Comparison of ENCODE assay signal across 7 cellular contexts in genomic region chr6:75210885-75211739, GRCh38. TPM values are rescaled to one million over a fixed set of nuclear protein-coding genes. Genes with fewer than 3 reads are reported as not detected.
DNase-seq lines count a peak whose midpoint lies in the region; ATAC-seq, FAIRE-seq and TF ChIP-seq lines count a peak whose summit lies in the region.

No MANE protein-coding gene starts in this region.

- H3K27ac ChIP-seq in brain microvascular endothelial cell (no peak overlapping the region), HepG2 (ENCODE audit: extremely low read length, insufficient read depth, low read length) (no peak overlapping the region), tibial artery (no peak overlapping the region)

- 0 out of 2 replicates have a peak, but pooled peaks have one; percentile 12 for TF ChIP-seq RAD21 in HepG2 (CRISPR knock-in tag; IDR thresholded peaks at IDR 0.05)

- 15% methylated on average over 10 of the region's 10 CpGs for WGBS in HepG2 (ENCODE audit: low lambda C conversion rate)

- H3K4me2 ChIP-seq in HepG2 (ENCODE audit: low read depth, low read length), result no peak overlapping the region

- POLR2A ChIA-PET in HepG2 (lab: Yijun Ruan, JAX), result no interaction called here

- TF ChIP-seq POLR2A in HepG2 (IDR thresholded peaks at IDR 0.05; ENCODE audit: insufficient read depth in 1 of 2, low read depth in 2 of 2, low read length in 2 of 2), result no peak

- TF ChIP-seq CTCF in brain microvascular endothelial cell (IDR thresholded peaks at IDR 0.05; ENCODE audit: low read depth, low read length, missing control alignments) (peak; percentile 59), HepG2 (CRISPR knock-in tag; IDR thresholded peaks at IDR 0.05) (peak; percentile 61), tibial artery (IDR thresholded peaks at IDR 0.05) (peak; percentile 71 to 74)

- no peak overlapping the region for H3K9ac ChIP-seq in HepG2 (ENCODE audit: insufficient read depth, low read depth, low read length)

- intact Hi-C loops in HepG2 (cut with micrococcal nuclease; ENCODE audit: unreplicated experiment) (loop anchor here (2.0 kb wide), 1 partner anchor 20 kb away; no protein-coding TSS in a partner anchor), tibial artery (cut with DNase I; ENCODE audit: low total_unique reads) (loop anchor here (5.0 to 10.0 kb wide), 3 partner anchors 1119 to 1469 kb away; no protein-coding TSS in a partner anchor)

- H4K20me1 ChIP-seq in HepG2 (ENCODE audit: insufficient read depth, low read length), result no peaks in the 10 kb centered on the region

- ATAC-seq in HepG2, result no peak

- no peaks in the 10 kb centered on the region for H3K79me2 ChIP-seq in HepG2 (ENCODE audit: insufficient read depth, low read length)

- in situ Hi-C loops in G401 (cut with HindIII; ENCODE audit: low sequenced_read_pairs) (no loop called here), brain microvascular endothelial cell (cut with HindIII; ENCODE audit: low pct_ligation_motif_present, low sequenced_read_pairs) (no loop called here), HepG2 (cut with HindIII; ENCODE audit: extremely low pct_ligation_motif_present, low pct_unique_long_range_greater_than_20kb) (loop anchor here (25.0 kb wide), 4 partner anchors 624 to 1474 kb away; no protein-coding TSS in a partner anchor)

- TF ChIP-seq EP300 in HepG2 (IDR thresholded peaks at IDR 0.05; ENCODE audit: low read depth in 2 of 2, low read length in 2 of 2) (no peak), HepG2 (CRISPR knock-in tag; IDR thresholded peaks at IDR 0.05; ENCODE audit: borderline replicate concordance) (no peak)

- DNase-seq in G401 (ENCODE audit: low spot score), result peak; percentile 74
- peak; percentile 66 for DNase-seq in LHCN-M2 (ENCODE audit: low read depth)
- DNase-seq in RPMI7951 (ENCODE audit: low read depth), result peak; percentile 61
- peak; percentile 68 for DNase-seq in brain microvascular endothelial cell
- peak; percentile 37 for DNase-seq in HepG2 (ENCODE audit: low spot score)
- peak in 1 of 2 donors; percentile 57 for DNase-seq in tibial artery
- no peak for DNase-seq in NCI-H226

- H3K27me3 ChIP-seq in brain microvascular endothelial cell (replicated peaks), result no peaks in the 10 kb centered on the region
- H3K27me3 ChIP-seq in HepG2 (ENCODE audit: control insufficient read depth in 1 of 2, insufficient read depth in 2 of 2, low read length in 2 of 2), result peaks cover 3 to 27% of the 10 kb centered on the region in 2 experiments; a peak in 4 of 5 replicates
- no peaks in the 10 kb centered on the region for H3K27me3 ChIP-seq in tibial artery

- H3K4me1 ChIP-seq in HepG2 (ENCODE audit: insufficient read depth, low read length) (no peaks in the 10 kb centered on the region; the same call in 1 of the 2 replicates), tibial artery (peaks cover 0 to 17% (median 4%) of the 10 kb centered on the region in 4 donors)

- H2AFZ ChIP-seq in HepG2 (ENCODE audit: low read length), result no peak overlapping the region

- no TSS peak for BruUV-seq in HepG2 (replicated peaks; lab: Mats Ljungman, UMichigan)

- H3K4me3 ChIP-seq in brain microvascular endothelial cell (ENCODE audit: low read depth, low read length) (no peak overlapping the region), HepG2 (replicated peaks in 1 of 3; ENCODE audit: insufficient read depth in 1 of 3, low read depth in 2 of 3, low read length in 3 of 3) (no peak overlapping the region), tibial artery (no peak overlapping the region)

- FAIRE-seq in HepG2 (lab: Jason Lieb, UNC), result no peak

- H3K9me3 ChIP-seq in HepG2 (ENCODE audit: low read length) (no peaks in the 10 kb centered on the region), tibial artery (no peaks in the 10 kb centered on the region)

- no peaks in the 10 kb centered on the region for H3K36me3 ChIP-seq in brain microvascular endothelial cell (replicated peaks)
- no peaks in the 10 kb centered on the region for H3K36me3 ChIP-seq in HepG2 (replicated peaks in 1 of 2; ENCODE audit: control insufficient read depth in 1 of 2, insufficient read depth in 2 of 2, low read length in 2 of 2)
- no peaks in the 10 kb centered on the region for H3K36me3 ChIP-seq in tibial artery

- CTCF ChIA-PET in HepG2 (lab: Yijun Ruan, JAX; ENCODE audit: low intra/inter-chr PET ratio, low total read pairs), result interaction anchor here (0.8 to 1.8 kb wide), 3 partner anchors 316 to 1472 kb away, joined by 5 to 6 read pairs (median 6); no protein-coding TSS in a partner anchor

TF ChIP-seq in HepG2, 621 proteins besides CTCF, POLR2A, EP300 and RAD21:
- TF ChIP-seq SMC3 (IDR thresholded peaks at IDR 0.05; ENCODE audit: low read length) (peak; percentile 49), STAG1 (CRISPR knock-in tag; IDR thresholded peaks at IDR 0.05) (peak; percentile 42; the same call in 1 of the 2 replicates), SMARCE1 (IDR thresholded peaks at IDR 0.05; ENCODE audit: borderline replicate concordance) (no peak)
- TF ChIP-seq, protein P1, sequence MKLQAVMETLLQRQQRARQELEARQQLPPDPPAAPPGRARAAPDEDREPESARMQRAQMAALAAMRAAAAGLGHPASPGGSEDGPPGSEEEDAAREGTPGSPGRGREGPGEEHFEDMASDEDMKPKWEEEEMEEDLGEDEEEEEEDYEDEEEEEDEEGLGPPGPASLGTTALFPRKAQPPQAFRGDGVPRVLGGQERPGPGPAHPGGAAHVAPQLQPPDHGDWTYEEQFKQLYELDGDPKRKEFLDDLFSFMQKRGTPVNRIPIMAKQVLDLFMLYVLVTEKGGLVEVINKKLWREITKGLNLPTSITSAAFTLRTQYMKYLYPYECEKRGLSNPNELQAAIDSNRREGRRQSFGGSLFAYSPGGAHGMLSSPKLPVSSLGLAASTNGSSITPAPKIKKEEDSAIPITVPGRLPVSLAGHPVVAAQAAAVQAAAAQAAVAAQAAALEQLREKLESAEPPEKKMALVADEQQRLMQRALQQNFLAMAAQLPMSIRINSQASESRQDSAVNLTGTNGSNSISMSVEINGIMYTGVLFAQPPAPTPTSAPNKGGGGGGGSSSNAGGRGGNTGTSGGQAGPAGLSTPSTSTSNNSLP (IDR thresholded peaks at IDR 0.05; ENCODE audit: low read depth, low read length), result peak; percentile 67

RNA-seq across cellular contexts. Expression of gene COL12A1, which starts 5.3 kb away (rescaled TPM):
- not detected in 2 replicates for total RNA-seq in G401 (2014; rRNA removed; shearing (Covaris generic))
- 29.0 and 31.5 TPM in 2 replicates for total RNA-seq in LHCN-M2 (2014; rRNA removed)
- polyA plus RNA-seq in LHCN-M2 (2012), result 23.4 TPM
- 25.9 and 28.7 TPM in 2 replicates for total RNA-seq in RPMI7951 (2014; rRNA removed; shearing (Covaris generic))
- total RNA-seq in HepG2 (2016; rRNA removed; fragmentation: Illumina TruSeq; extraction: Trizol), result 0.02 TPM in 1 of 2 replicates, not detected in the other
- not detected in 2 replicates for total RNA-seq in HepG2 (2016; cell fraction: cytosol; rRNA removed; fragmentation: Illumina TruSeq; extraction: Trizol; ENCODE audit: low read depth)
- total RNA-seq in HepG2 (2016; cell fraction: insoluble cytoplasmic fraction; rRNA removed; fragmentation: Illumina TruSeq; extraction: Trizol), result not detected in 2 replicates
- total RNA-seq in HepG2 (2016; cell fraction: membrane; rRNA removed; fragmentation: Illumina TruSeq; extraction: Trizol), result not detected in 2 replicates
- 0.06 TPM in 1 of 2 replicates, not detected in the other for total RNA-seq in HepG2 (2016; cell fraction: nucleus; rRNA removed; fragmentation: Illumina TruSeq; extraction: Trizol)
- 0.20 TPM in 1 of 2 replicates, not detected in the other for polyA plus RNA-seq in HepG2 (2011; rRNA removed)
- 0.01 TPM in 1 of 2 replicates, not detected in the other for polyA plus RNA-seq in HepG2 (2011; cell fraction: cytosol; rRNA removed)
- 0.07 TPM in 1 of 2 replicates, not detected in the other for polyA plus RNA-seq in HepG2 (2011; cell fraction: nucleus; rRNA removed)
- 0.01 TPM in 1 of 2 replicates, not detected in the other for polyA plus RNA-seq in HepG2 (2012)
- polyA plus RNA-seq in HepG2 (2016; cell fraction: cytosol; fragmentation: Illumina TruSeq; extraction: Trizol; ENCODE audit: low read depth), result not detected in 2 replicates
- not detected in 2 replicates for polyA plus RNA-seq in HepG2 (2016; cell fraction: insoluble cytoplasmic fraction; fragmentation: Illumina TruSeq; extraction: Trizol; ENCODE audit: low read depth)
- not detected in 2 replicates for polyA plus RNA-seq in HepG2 (2016; cell fraction: membrane; fragmentation: Illumina TruSeq; extraction: Trizol; ENCODE audit: low read depth)
- polyA plus RNA-seq in HepG2 (2016; cell fraction: nucleus; fragmentation: Illumina TruSeq; extraction: Trizol; ENCODE audit: insufficient read depth, low read depth), result 0.12 TPM in 1 of 2 replicates, not detected in the other
- polyA minus RNA-seq in HepG2 (2011; rRNA and poly(A)+ RNA removed; ENCODE audit: low replicate concordance), result 328 TPM in 1 of 2 replicates, not detected in the other
- 0.79 and 2.3 TPM in 2 replicates for polyA minus RNA-seq in HepG2 (2011; cell fraction: cytosol; rRNA and poly(A)+ RNA removed)
- polyA minus RNA-seq in HepG2 (2011; cell fraction: nucleus; rRNA and poly(A)+ RNA removed), result 0.12 and 0.77 TPM in 2 replicates

RNA-seq across cellular contexts. Expression of gene COX7A2, which starts 32.5 kb away (rescaled TPM):
- 157 and 189 TPM in 2 replicates for total RNA-seq in G401 (2014; rRNA removed; shearing (Covaris generic))
- total RNA-seq in LHCN-M2 (2014; rRNA removed) (505 and 1,196 TPM in 2 replicates), HepG2 (2016; rRNA removed; fragmentation: Illumina TruSeq; extraction: Trizol) (481 and 556 TPM in 2 replicates)
- polyA plus RNA-seq in LHCN-M2 (2012), result 729 TPM
- 406 and 478 TPM in 2 replicates for total RNA-seq in RPMI7951 (2014; rRNA removed; shearing (Covaris generic))
- total RNA-seq in HepG2 (2016; cell fraction: cytosol; rRNA removed; fragmentation: Illumina TruSeq; extraction: Trizol; ENCODE audit: low read depth), result 280 and 328 TPM in 2 replicates
- 517 and 605 TPM in 2 replicates for total RNA-seq in HepG2 (2016; cell fraction: insoluble cytoplasmic fraction; rRNA removed; fragmentation: Illumina TruSeq; extraction: Trizol)
- total RNA-seq in HepG2 (2016; cell fraction: membrane; rRNA removed; fragmentation: Illumina TruSeq; extraction: Trizol), result 294 and 325 TPM in 2 replicates
- total RNA-seq in HepG2 (2016; cell fraction: nucleus; rRNA removed; fragmentation: Illumina TruSeq; extraction: Trizol), result 231 and 261 TPM in 2 replicates
- 311 and 407 TPM in 2 replicates for polyA plus RNA-seq in HepG2 (2011; rRNA removed)
- 137 and 186 TPM in 2 replicates for polyA plus RNA-seq in HepG2 (2011; cell fraction: cytosol; rRNA removed)
- polyA plus RNA-seq in HepG2 (2011; cell fraction: nucleus; rRNA removed), result 59.1 and 61.9 TPM in 2 replicates
- 241 and 395 TPM in 2 replicates for polyA plus RNA-seq in HepG2 (2012)
- polyA plus RNA-seq in HepG2 (2016; cell fraction: cytosol; fragmentation: Illumina TruSeq; extraction: Trizol; ENCODE audit: low read depth), result 218 and 256 TPM in 2 replicates
- polyA plus RNA-seq in HepG2 (2016; cell fraction: insoluble cytoplasmic fraction; fragmentation: Illumina TruSeq; extraction: Trizol; ENCODE audit: low read depth), result 311 and 334 TPM in 2 replicates
- polyA plus RNA-seq in HepG2 (2016; cell fraction: membrane; fragmentation: Illumina TruSeq; extraction: Trizol; ENCODE audit: low read depth), result 165 and 228 TPM in 2 replicates
- polyA plus RNA-seq in HepG2 (2016; cell fraction: nucleus; fragmentation: Illumina TruSeq; extraction: Trizol; ENCODE audit: insufficient read depth, low read depth), result 278 and 326 TPM in 2 replicates
- 63.3 and 108 TPM in 2 replicates for polyA minus RNA-seq in HepG2 (2011; rRNA and poly(A)+ RNA removed; ENCODE audit: low replicate concordance)
- polyA minus RNA-seq in HepG2 (2011; cell fraction: cytosol; rRNA and poly(A)+ RNA removed), result 36.2 and 38.6 TPM in 2 replicates
- 17.8 and 18.6 TPM in 2 replicates for polyA minus RNA-seq in HepG2 (2011; cell fraction: nucleus; rRNA and poly(A)+ RNA removed)

Comparison
In these comparisons a context has a peak if more than half of its experiments do, and no peak if none do; other contexts are left out.
1. RNA of gene COL12A1, which starts 5.3 kb away (total RNA-seq): 29.0 to 31.5 TPM in LHCN-M2 and 25.9 to 28.7 TPM in RPMI7951; 0.02 to 0.06 TPM in HepG2 and not detected in G401; every median in the first group is over 10 times any median in the second.
2. Peak in every context shown above with its lines, with median percentiles within 50 percentile points of each other: CTCF ChIP-seq.